ENCODE assay signal across 8 cellular contexts in the genomic region with DNA sequence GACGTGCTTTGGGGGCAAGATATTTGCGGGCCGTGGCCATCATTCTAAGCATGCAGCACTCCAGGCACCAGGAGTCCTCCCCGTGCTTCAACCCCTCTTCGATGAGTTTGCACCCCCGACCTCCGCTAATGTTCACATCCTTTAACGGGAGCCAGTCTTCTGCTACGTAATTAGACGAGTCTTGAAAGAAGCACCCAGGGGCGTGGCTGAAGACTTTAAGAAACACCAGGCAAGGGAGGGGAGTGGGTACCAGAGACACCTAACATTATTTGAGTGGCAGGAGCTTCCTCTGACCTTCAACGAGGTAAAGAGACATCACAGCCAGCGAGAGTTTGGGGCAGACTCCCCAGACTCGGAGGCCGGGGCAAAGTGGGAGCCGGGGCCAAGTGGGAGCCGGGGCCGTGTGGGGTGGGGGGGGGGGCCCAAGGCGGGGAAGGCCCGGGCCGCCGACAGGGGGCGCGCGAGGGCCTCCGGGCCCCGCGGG. TPM values are rescaled to one million over a fixed set of nuclear protein-coding genes. Genes with fewer than 3 reads are reported as not detected.
DNase-seq lines count a peak whose midpoint lies in the region; ATAC-seq and TF ChIP-seq lines count a peak whose summit lies in the region.

No MANE protein-coding gene starts in this region.

- H3K9me3 Mint-ChIP-seq in activated CD8-positive, alpha-beta T cell treated with anti-CD3 and anti-CD28 coated beads, Interleukin-2, amount 10 ng/mL, durations not matched to agents 7 days and 5 days (ENCODE audit: insufficient read depth): no peaks in the 10 kb centered on the region

- H3K4me3 Mint-ChIP-seq in activated CD8-positive, alpha-beta T cell treated with anti-CD3 and anti-CD28 coated beads, Interleukin-2, amount 10 ng/mL, durations not matched to agents 7 days and 5 days: peak overlapping the region; percentile 83

- peak; percentile 15 for ATAC-seq in GM21390 (IDR thresholded peaks at IDR 0.05; ENCODE audit: unreplicated experiment)
- ATAC-seq in activated CD8-positive, alpha-beta T cell treated with anti-CD3 and anti-CD28 coated beads, Interleukin-2, amount 10 ng/mL, durations not matched to agents 7 days and 5 days: peak; percentile 47
- peak; percentile 1 to 10 for ATAC-seq in left cardiac atrium

- CTCF ChIA-PET in activated CD8-positive, alpha-beta T cell treated with anti-CD3 and anti-CD28 coated beads, Interleukin-2, amount 10 ng/mL, durations not matched to agents 7 days and 5 days (lab: Charles Lee): interaction anchor here (0.6 to 2.1 kb wide), 6 partner anchors 8 to 252 kb away, joined by 3 to 13 read pairs (median 4); no protein-coding TSS in a partner anchor

- intact Hi-C loops in left cardiac atrium (cut with DNase I): loop anchor here in 1 of 2 donors (10.0 kb wide), 3 partner anchors 101 to 201 kb away; partner anchors contain the start of gene HYCC1

- H3K27ac ChIP-seq in HUES48 (ENCODE audit: low read depth, low read length): no peak overlapping the region

- no peak overlapping the region for H3K9ac ChIP-seq in HUES48 (ENCODE audit: low read depth, low read length)

- H3K4me1 ChIP-seq in HUES48 (ENCODE audit: control insufficient read depth, insufficient read depth, low read length): peaks cover 36% of the 10 kb centered on the region

- H3K36me3 Mint-ChIP-seq in activated CD8-positive, alpha-beta T cell treated with anti-CD3 and anti-CD28 coated beads, Interleukin-2, amount 10 ng/mL, durations not matched to agents 7 days and 5 days (ENCODE audit: low read depth): peaks cover 21% of the 10 kb centered on the region

- H3K27me3 ChIP-seq in HUES48 (ENCODE audit: control insufficient read depth, insufficient read depth, low read length): no peaks in the 10 kb centered on the region

- H3K4me3 ChIP-seq in GM12864 (ENCODE audit: low read depth, low read length) (peak overlapping the region; percentile 56), HUES48 (ENCODE audit: low read depth, low read length) (peak overlapping the region; percentile 91)

- peaks cover 28% of the 10 kb centered on the region for H3K36me3 ChIP-seq in HUES48 (ENCODE audit: control insufficient read depth, insufficient read depth, low read length)

- no peaks in the 10 kb centered on the region for H3K9me3 ChIP-seq in HUES48 (ENCODE audit: control insufficient read depth, insufficient read depth, low read length)

- TF ChIP-seq CTCF in GM12864 (IDR thresholded peaks at IDR 0.05; ENCODE audit: low read depth, low read length, missing control alignments): peak; percentile 65

- POLR2A ChIA-PET in activated CD8-positive, alpha-beta T cell treated with anti-CD3 and anti-CD28 coated beads, Interleukin-2, amount 10 ng/mL, durations not matched to agents 7 days and 5 days (lab: Charles Lee): interaction anchor here (0.6 kb wide), 1 partner anchor 422 kb away, joined by 3 read pairs; no protein-coding TSS in a partner anchor

- DNase-seq in GM12864 (ENCODE audit: low read depth) (no peak), left cardiac atrium (peak; percentile 53), NCI-H2081 (lab: John Stamatoyannopoulos, UW) (no peak), SHP77 (lab: John Stamatoyannopoulos, UW) (no peak)
- DNase-seq in activated CD8-positive, alpha-beta T cell treated with anti-CD3 and anti-CD28 coated beads, Interleukin-2, amount 10 ng/mL, durations not matched to agents 7 days and 5 days: peak; percentile 74
- DNase-seq in stimulated activated CD4-positive, alpha-beta T cell treated with anti-CD3 and anti-CD28 coated beads, Interleukin-2, amount 100 ng/mL, for 4 hours (ENCODE audit: low read depth): peak; percentile 42

- peak overlapping the region; percentile 91 for H3K27ac Mint-ChIP-seq in activated CD8-positive, alpha-beta T cell treated with anti-CD3 and anti-CD28 coated beads, Interleukin-2, amount 10 ng/mL, durations not matched to agents 7 days and 5 days

- peaks cover 17% of the 10 kb centered on the region for H3K27me3 Mint-ChIP-seq in activated CD8-positive, alpha-beta T cell treated with anti-CD3 and anti-CD28 coated beads, Interleukin-2, amount 10 ng/mL, durations not matched to agents 7 days and 5 days (ENCODE audit: low read depth)

- H3K4me1 Mint-ChIP-seq in activated CD8-positive, alpha-beta T cell treated with anti-CD3 and anti-CD28 coated beads, Interleukin-2, amount 10 ng/mL, durations not matched to agents 7 days and 5 days (ENCODE audit: low read depth): peaks cover 34% of the 10 kb centered on the region

RNA-seq across cellular contexts. Expression of gene TOMM7, which starts 31.1 kb away (rescaled TPM):
- total RNA-seq in activated CD8-positive, alpha-beta T cell treated with anti-CD3 and anti-CD28 coated beads, Interleukin-2, amount 10 ng/mL, durations not matched to agents 7 days and 5 days: 100 to 1,000 TPM; 206 to 208 TPM
- total RNA-seq in left cardiac atrium: 100 to 1,000 TPM; 365 to 444 TPM

Comparison
In these comparisons a context has a peak if more than half of its experiments do, and no peak if none do; other contexts are left out.
1. DNase-seq: peak in activated CD8-positive, alpha-beta T cell treated with anti-CD3 and anti-CD28 coated beads, Interleukin-2, amount 10 ng/mL, durations not matched to agents 7 days and 5 days (single experiment), left cardiac atrium (single experiment) and stimulated activated CD4-positive, alpha-beta T cell treated with anti-CD3 and anti-CD28 coated beads, Interleukin-2, amount 100 ng/mL, for 4 hours (single experiment); none in GM12864 (single experiment), NCI-H2081 (0 of 2) and SHP77 (0 of 2).
2. Peak in every context shown above with its lines, with median percentiles within 50 percentile points of each other: ATAC-seq.